ENCODE assay signal across 12 cellular contexts in the genomic region with DNA sequence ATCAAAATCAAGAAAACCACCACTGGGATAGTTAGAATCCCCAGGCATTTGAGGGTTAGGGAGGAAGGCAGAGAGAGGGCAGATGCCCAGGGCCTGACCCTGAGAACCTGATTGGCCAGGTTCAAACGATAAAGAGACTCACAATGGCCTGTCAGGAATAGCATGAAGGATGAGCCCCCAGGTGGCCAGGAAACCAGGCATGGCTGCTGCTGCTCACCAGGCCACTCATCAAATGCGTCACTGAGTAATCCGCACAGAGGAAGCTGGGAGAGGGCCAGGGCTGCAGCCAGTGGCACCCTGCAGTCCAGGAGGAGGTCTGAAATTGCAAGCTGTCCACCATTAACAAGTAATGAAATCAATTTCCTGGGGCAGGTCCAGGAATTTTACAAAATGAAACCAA.
DNase-seq lines count a peak whose midpoint lies in the region; ATAC-seq and TF ChIP-seq lines count a peak whose summit lies in the region.
"Had no signal": no experiment of that assay in that cellular context is flagged by ENCODE, and none has a peak within 500 bp of the region (broad histone marks: within the 10 kb centered on the region; RNA-seq: fewer than 3 reads in every experiment).

No MANE protein-coding gene starts in this region.

- H3K9me2 ChIP-seq in HCT116 (ENCODE audit: insufficient read depth): no peaks in the 10 kb centered on the region

- RAD21 ChIA-PET in HCT116 (lab: Charles Lee; ENCODE audit: low non-redundant PET in 1 of 2, low total read pairs in 2 of 2, uncharacterized antibody in 2 of 2, unreplicated experiment in 2 of 2): no interaction called here

- H3K4me3 Mint-ChIP-seq in nephron progenitor cell (peak overlapping the region; percentile 28), chondrocyte (ENCODE audit: unreplicated experiment) (no peak overlapping the region)
- H3K4me3 Mint-ChIP-seq in activated CD4-positive, alpha-beta memory T cell treated with anti-CD3 and anti-CD28 coated beads, Interleukin-2, amount 10 ng/mL, durations not matched to agents 7 days and 5 days: no peak overlapping the region
- no peak overlapping the region for H3K4me3 Mint-ChIP-seq in activated CD4-positive, alpha-beta T cell treated with anti-CD3 and anti-CD28 coated beads, Interleukin-2, amount 10 ng/mL, durations not matched to agents 7 days and 5 days
- H3K4me3 Mint-ChIP-seq: natural killer cell; T-helper 1 cell treated with Interleukin-12 subunit alpha and Interleukin-12 subunit beta and Interleukin-4 antibody, amounts not matched to agents 30 μg/mL and 1 μg/mL, for 36 hours had no signal

- no peaks in the 10 kb centered on the region for H3K79me2 ChIP-seq in HCT116 (ENCODE audit: insufficient read depth, low read length)

- ATAC-seq in HCT116: peak; percentile 70
- ATAC-seq: natural killer cell had no signal

- H3K27me3 Mint-ChIP-seq in nephron progenitor cell (ENCODE audit: low read depth, poor library complexity) (no peaks in the 10 kb centered on the region), chondrocyte (ENCODE audit: low read depth) (no peaks in the 10 kb centered on the region)
- H3K27me3 Mint-ChIP-seq in activated CD4-positive, alpha-beta memory T cell treated with anti-CD3 and anti-CD28 coated beads, Interleukin-2, amount 10 ng/mL, durations not matched to agents 7 days and 5 days: no peaks in the 10 kb centered on the region
- H3K27me3 Mint-ChIP-seq in activated CD4-positive, alpha-beta T cell treated with anti-CD3 and anti-CD28 coated beads, Interleukin-2, amount 10 ng/mL, durations not matched to agents 7 days and 5 days: no peaks in the 10 kb centered on the region

- peak overlapping the region; percentile 9 for H3K27ac Mint-ChIP-seq in nephron progenitor cell
- H3K27ac Mint-ChIP-seq in chondrocyte (ENCODE audit: unreplicated experiment): no peak overlapping the region
- H3K27ac Mint-ChIP-seq in activated CD4-positive, alpha-beta memory T cell treated with anti-CD3 and anti-CD28 coated beads, Interleukin-2, amount 10 ng/mL, durations not matched to agents 7 days and 5 days: no peak overlapping the region
- no peak overlapping the region for H3K27ac Mint-ChIP-seq in activated CD4-positive, alpha-beta T cell treated with anti-CD3 and anti-CD28 coated beads, Interleukin-2, amount 10 ng/mL, durations not matched to agents 7 days and 5 days
- H3K27ac Mint-ChIP-seq: natural killer cell; T-helper 1 cell treated with Interleukin-12 subunit alpha and Interleukin-12 subunit beta and Interleukin-4 antibody, amounts not matched to agents 30 μg/mL and 1 μg/mL, for 36 hours had no signal

- peaks cover 54% of the 10 kb centered on the region for H3K4me1 Mint-ChIP-seq in nephron progenitor cell
- H3K4me1 Mint-ChIP-seq in chondrocyte (ENCODE audit: low read depth): peaks cover 10% of the 10 kb centered on the region
- no peaks in the 10 kb centered on the region for H3K4me1 Mint-ChIP-seq in activated CD4-positive, alpha-beta memory T cell treated with anti-CD3 and anti-CD28 coated beads, Interleukin-2, amount 10 ng/mL, durations not matched to agents 7 days and 5 days
- no peaks in the 10 kb centered on the region for H3K4me1 Mint-ChIP-seq in activated CD4-positive, alpha-beta T cell treated with anti-CD3 and anti-CD28 coated beads, Interleukin-2, amount 10 ng/mL, durations not matched to agents 7 days and 5 days
- H3K4me1 Mint-ChIP-seq: natural killer cell had no signal

- H3K36me3 Mint-ChIP-seq in nephron progenitor cell (ENCODE audit: low read depth) (no peaks in the 10 kb centered on the region), chondrocyte (ENCODE audit: low read depth) (peaks cover 4% of the 10 kb centered on the region)
- H3K36me3 Mint-ChIP-seq in activated CD4-positive, alpha-beta memory T cell treated with anti-CD3 and anti-CD28 coated beads, Interleukin-2, amount 10 ng/mL, durations not matched to agents 7 days and 5 days (ENCODE audit: low read depth): no peaks in the 10 kb centered on the region
- H3K36me3 Mint-ChIP-seq in activated CD4-positive, alpha-beta T cell treated with anti-CD3 and anti-CD28 coated beads, Interleukin-2, amount 10 ng/mL, durations not matched to agents 7 days and 5 days (ENCODE audit: low read depth): peaks cover 3% of the 10 kb centered on the region
- H3K36me3 Mint-ChIP-seq: natural killer cell had no signal

- H3K9ac ChIP-seq in HCT116 (ENCODE audit: low read length): no peak overlapping the region
- H3K9ac ChIP-seq: KMS-11 had no signal

- H3K9me3 ChIP-seq in HCT116 (ENCODE audit: control insufficient read depth in 1 of 2, insufficient read depth in 1 of 2, low read depth in 1 of 2, low read length in 2 of 2): no peaks in the 10 kb centered on the region

- BruUV-seq in HCT116 (replicated peaks; lab: Mats Ljungman, UMichigan): no TSS peak

- DNase-seq in HCT116 (ENCODE audit: low read depth, low spot score): peak; percentile 8
- peak; percentile 45 for DNase-seq in NCI-H510A treated with DMSO at 0.1 percent for 48 hours (lab: John Stamatoyannopoulos, UW)
- DNase-seq in cardiac fibroblast (ENCODE audit: low read depth in 2 of 2): peak; percentile 3 to 12
- peak; percentile 44 for DNase-seq in nephron progenitor cell
- DNase-seq in chondrocyte (ENCODE audit: low spot score): no peak
- DNase-seq in activated CD4-positive, alpha-beta memory T cell treated with anti-CD3 and anti-CD28 coated beads, Interleukin-2, amount 10 ng/mL, durations not matched to agents 7 days and 5 days: no peak
- no peak for DNase-seq in activated CD4-positive, alpha-beta T cell treated with anti-CD3 and anti-CD28 coated beads, Interleukin-2, amount 10 ng/mL, durations not matched to agents 7 days and 5 days
- DNase-seq in superior temporal gyrus (ENCODE audit: extremely low spot score): no peak
- DNase-seq: natural killer cell; NK-92 treated with Interleukin-12 subunit alpha and Interleukin-12 subunit beta, amount 100 ng/mL, for 24 hours had no signal

- no peak for TF ChIP-seq RAD21 in HCT116 (IDR thresholded peaks at IDR 0.05; ENCODE audit: low read depth)

- no peak overlapping the region for H3K27ac ChIP-seq in HCT116 (ENCODE audit: low read depth, low read length)
- H3K27ac ChIP-seq: KMS-11 had no signal

- H3K36me3 ChIP-seq in HCT116 (ENCODE audit: control insufficient read depth in 1 of 2, insufficient read depth in 2 of 2, low read length in 2 of 2): no peaks in the 10 kb centered on the region

- H3K4me3 ChIP-seq in HCT116 (replicated peaks in 1 of 2; ENCODE audit: low read depth in 1 of 2, low read length in 2 of 2) (no peak overlapping the region), cardiac fibroblast (replicated peaks in 1 of 2; ENCODE audit: low read depth in 2 of 2, low read length in 2 of 2) (no peak overlapping the region)

- H4K20me1 ChIP-seq in HCT116 (ENCODE audit: insufficient read depth): no peaks in the 10 kb centered on the region

- intact Hi-C loops in HCT116 (cut with micrococcal nuclease): no loop called here

- CTCF ChIA-PET in HCT116 (lab: Charles Lee): interaction anchor here (1.1 kb wide), 1 partner anchor 12 kb away, joined by 3 read pairs; no protein-coding TSS in a partner anchor
- CTCF ChIA-PET in activated CD4-positive, alpha-beta memory T cell treated with anti-CD3 and anti-CD28 coated beads, Interleukin-2, amount 10 ng/mL, durations not matched to agents 7 days and 5 days (lab: Charles Lee): no interaction called here
- CTCF ChIA-PET in activated CD4-positive, alpha-beta T cell treated with anti-CD3 and anti-CD28 coated beads, Interleukin-2, amount 10 ng/mL, durations not matched to agents 7 days and 5 days (lab: Charles Lee): no interaction called here

- peaks cover 0 to 16% of the 10 kb centered on the region in 2 experiments; a peak in 3 of 4 replicates for H3K4me1 ChIP-seq in HCT116 (ENCODE audit: control insufficient read depth in 1 of 2, insufficient read depth in 2 of 2, low read length in 2 of 2)

- TF ChIP-seq POLR2A in HCT116 (IDR thresholded peaks at IDR 0.05; ENCODE audit: borderline replicate concordance, extremely low read depth, insufficient read depth, insufficient read length): no peak

- no peaks in the 10 kb centered on the region for H3K9me3 Mint-ChIP-seq in nephron progenitor cell
- H3K9me3 Mint-ChIP-seq in chondrocyte (ENCODE audit: low read depth): no peaks in the 10 kb centered on the region
- H3K9me3 Mint-ChIP-seq in activated CD4-positive, alpha-beta memory T cell treated with anti-CD3 and anti-CD28 coated beads, Interleukin-2, amount 10 ng/mL, durations not matched to agents 7 days and 5 days: no peaks in the 10 kb centered on the region
- H3K9me3 Mint-ChIP-seq in activated CD4-positive, alpha-beta T cell treated with anti-CD3 and anti-CD28 coated beads, Interleukin-2, amount 10 ng/mL, durations not matched to agents 7 days and 5 days: no peaks in the 10 kb centered on the region
- H3K9me3 Mint-ChIP-seq: natural killer cell; T-helper 1 cell treated with Interleukin-12 subunit alpha and Interleukin-12 subunit beta and Interleukin-4 antibody, amounts not matched to agents 30 μg/mL and 1 μg/mL, for 36 hours had no signal

- H3K4me2 ChIP-seq in HCT116 (ENCODE audit: low read length): no peak overlapping the region
- H3K4me2 ChIP-seq: KMS-11 had no signal

- H2AFZ ChIP-seq in HCT116 (ENCODE audit: low read depth, low read length, poor library complexity, severe bottlenecking): no peak overlapping the region

- POLR2A ChIA-PET in HCT116 (lab: Charles Lee): no interaction called here
- POLR2A ChIA-PET in activated CD4-positive, alpha-beta memory T cell treated with anti-CD3 and anti-CD28 coated beads, Interleukin-2, amount 10 ng/mL, durations not matched to agents 7 days and 5 days (lab: Charles Lee): no interaction called here
- POLR2A ChIA-PET in activated CD4-positive, alpha-beta T cell treated with anti-CD3 and anti-CD28 coated beads, Interleukin-2, amount 10 ng/mL, durations not matched to agents 7 days and 5 days (lab: Charles Lee): no interaction called here

- TF ChIP-seq CTCF in HCT116 (IDR thresholded peaks at IDR 0.05 in 2 of 3, conservative IDR thresholded peaks at IDR 0.05 in 1 of 3; ENCODE audit: borderline replicate concordance in 1 of 3, insufficient read depth in 1 of 3, low read depth in 2 of 3, low read length in 2 of 3) (no peak), cardiac fibroblast (IDR thresholded peaks at IDR 0.05; ENCODE audit: low read depth, low read length) (no peak), nephron progenitor cell (IDR thresholded peaks at IDR 0.05) (no peak), chondrocyte (IDR thresholded peaks at IDR 0.05) (no peak)

- no peaks in the 10 kb centered on the region for H3K27me3 ChIP-seq in HCT116 (ENCODE audit: insufficient read depth, low read length)

TF ChIP-seq in HCT116, 20 proteins besides CTCF, POLR2A, EP300 and RAD21:
- TF ChIP-seq ATF3 (IDR thresholded peaks at IDR 0.05): no peak

Comparison
In these comparisons a context has a peak if more than half of its experiments do, and no peak if none do; other contexts are left out.
1. DNase-seq: peak in HCT116 (single experiment), NCI-H510A treated with DMSO at 0.1 percent for 48 hours (single experiment), cardiac fibroblast (2 of 2) and nephron progenitor cell (single experiment); none in chondrocyte (single experiment), activated CD4-positive, alpha-beta memory T cell treated with anti-CD3 and anti-CD28 coated beads, Interleukin-2, amount 10 ng/mL, durations not matched to agents 7 days and 5 days (single experiment), activated CD4-positive, alpha-beta T cell treated with anti-CD3 and anti-CD28 coated beads, Interleukin-2, amount 10 ng/mL, durations not matched to agents 7 days and 5 days (single experiment) and superior temporal gyrus (single experiment).